Comparison of ENCODE assay signal across 18 cellular contexts in the genomic region with DNA sequence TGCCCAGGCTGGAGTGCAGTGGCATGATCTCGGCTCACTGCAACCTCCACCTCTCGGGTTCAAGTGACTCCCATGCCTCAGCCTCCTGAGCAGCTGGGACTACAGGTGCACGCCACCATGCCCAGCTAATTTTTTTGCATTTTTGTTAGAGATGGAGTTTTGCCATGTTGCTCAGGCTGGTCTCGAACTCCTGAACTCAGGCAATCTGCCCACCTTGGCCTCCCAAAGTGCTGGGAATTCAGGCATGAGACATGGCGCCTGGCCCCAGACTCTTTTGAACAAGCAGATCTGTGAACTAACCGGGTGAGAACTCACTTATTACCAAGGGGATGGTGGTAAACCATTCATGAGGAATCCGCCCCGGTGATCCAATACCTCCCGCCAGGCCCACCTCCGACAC. TPM values are rescaled to one million over a fixed set of nuclear protein-coding genes. Genes with fewer than 3 reads are reported as not detected.
"Had no signal": no experiment of that assay in that cellular context is flagged by ENCODE, and none has a peak within 500 bp of the region (broad histone marks: within the 10 kb centered on the region; RNA-seq: fewer than 3 reads in every experiment).

No MANE protein-coding gene starts in this region.

RNA-seq across cellular contexts. Expression of a gene that starts 18.2 kb away (rescaled TPM):
- total RNA-seq: activated B cell treated with CpG ODN at 0.5 μM for 24 hours; activated CD4-positive, alpha-beta memory T cell treated with anti-CD3 and anti-CD28 coated beads for 36 hours; activated CD4-positive, alpha-beta T cell treated with anti-CD3 and anti-CD28 coated beads, Interleukin-2, amount 10 ng/mL, durations not matched to agents 24 days and 14 days; activated CD8-positive, alpha-beta memory T cell treated with anti-CD3 and anti-CD28 coated beads for 36 hours; activated CD8-positive, alpha-beta T cell treated with anti-CD3 and anti-CD28 coated beads for 36 hours; activated naive CD4-positive, alpha-beta T cell treated with anti-CD3 and anti-CD28 coated beads for 36 hours; activated naive CD8-positive, alpha-beta T cell treated with anti-CD3 and anti-CD28 coated beads, Interleukin-2, amount 10 ng/mL, durations not matched to agents 7 days and 5 days; activated T-cell treated with anti-CD3 and anti-CD28 coated beads, Interleukin-2, amount 50 U/mL, for 4 hours; activated T-cell treated with anti-CD3 and anti-CD28 coated beads, Interleukin-2, amount 50 U/mL, for 72 hours; activated T-helper 1 cell treated with anti-CD3 and anti-CD28 coated beads, Interleukin-12 subunit alpha, Interleukin-12 subunit beta, Interleukin-2, Interleukin-4 antibody, amounts not matched to agents 30 ng/mL and 10 ng/mL and 1 ng/mL, durations not matched to agents 14 hours and 24 hours and 36 hours; activated T-helper 17 cell treated with anti-CD3 and anti-CD28 coated beads, Interleukin-2, amount 50 U/mL, for 72 hours; ascending aorta; bronchial epithelial cell; cardiac muscle cell; T-cell; T-helper 1 cell treated with Interleukin-12 subunit alpha and Interleukin-12 subunit beta and Interleukin-4 antibody, amounts not matched to agents 30 ng/mL and 1 ng/mL, for 36 hours; T-helper 17 cell; T-helper 2 cell treated with Interferon-gamma antibody and Interleukin-4, amounts not matched to agents 100 ng/mL and 5 ng/mL, for 36 hours had no signal
- polyA plus RNA-seq: cardiac muscle cell had no signal
